Comparison of ENCODE assay signal across 8 cellular contexts in the genomic region with DNA sequence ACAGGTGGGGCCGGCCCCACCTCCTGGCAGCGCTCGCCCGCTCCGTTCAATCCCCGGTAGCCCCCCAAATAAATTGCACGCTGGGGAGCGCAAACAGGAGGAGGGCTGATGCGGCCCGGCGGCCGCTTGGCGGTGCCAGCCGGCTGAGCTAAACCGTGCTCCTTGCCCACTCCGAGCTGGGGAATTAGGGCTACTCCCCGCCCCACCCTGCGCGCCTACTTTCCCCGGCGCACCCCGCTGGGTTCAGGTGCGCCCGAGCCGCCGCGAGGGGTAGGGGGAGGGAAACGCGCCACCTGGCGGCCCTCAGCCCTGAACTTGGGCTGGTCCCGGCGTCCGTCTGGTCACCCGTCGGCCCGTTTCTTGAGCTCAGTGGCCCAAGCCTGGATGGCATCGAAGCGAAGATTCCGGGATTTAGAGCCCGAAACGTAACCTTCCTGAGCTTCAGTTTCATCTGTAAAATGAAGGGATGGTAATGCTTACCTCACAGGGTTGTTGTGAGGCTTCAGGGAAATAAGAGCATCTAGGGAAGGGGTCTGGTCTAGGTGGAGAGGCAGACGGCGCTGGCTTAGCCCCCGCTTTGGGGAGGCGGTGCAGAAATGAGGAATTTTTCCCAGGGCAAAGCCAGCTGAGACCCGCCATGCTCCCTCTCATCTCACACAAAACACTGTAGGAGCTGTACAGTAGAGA.
DNase-seq lines count a peak whose midpoint lies in the region; ATAC-seq and TF ChIP-seq lines count a peak whose summit lies in the region.

No MANE protein-coding gene starts in this region.

- ATAC-seq in GM18868 (IDR thresholded peaks at IDR 0.05; ENCODE audit: unreplicated experiment): peak; percentile 73
- peak; percentile 63 for ATAC-seq in HG03108 (IDR thresholded peaks at IDR 0.05; ENCODE audit: unreplicated experiment)
- ATAC-seq in stimulated activated effector memory CD8-positive, alpha-beta T cell treated with anti-CD3 and anti-CD28 coated beads, Interleukin-12 subunit alpha, Interleukin-12 subunit beta, amount 100 ng/mL, for 72 hours: peak; percentile 78

- no peaks in the 10 kb centered on the region for H3K36me3 ChIP-seq in muscle layer of duodenum (ENCODE audit: control insufficient read depth in 1 of 2, insufficient read depth in 2 of 2, low read length in 2 of 2)

- H3K27ac ChIP-seq in muscle layer of duodenum (ENCODE audit: low read length): no peak overlapping the region

- H3K27me3 ChIP-seq in muscle layer of duodenum (ENCODE audit: low read depth, low read length): peaks cover 6% of the 10 kb centered on the region

- H3K4me1 Mint-ChIP-seq in stimulated activated effector memory CD8-positive, alpha-beta T cell treated with anti-CD3 and anti-CD28 coated beads, Interleukin-12 subunit alpha, Interleukin-12 subunit beta, amount 100 ng/mL, for 72 hours: no peaks in the 10 kb centered on the region

- H3K9me3 ChIP-seq in muscle layer of duodenum (ENCODE audit: control insufficient read depth in 1 of 2, low read length in 2 of 2): no peaks in the 10 kb centered on the region

- H3K27ac Mint-ChIP-seq in stimulated activated effector memory CD8-positive, alpha-beta T cell treated with anti-CD3 and anti-CD28 coated beads, Interleukin-12 subunit alpha, Interleukin-12 subunit beta, amount 100 ng/mL, for 72 hours: no peak overlapping the region

- peak overlapping the region; percentile 67 for H3K4me3 Mint-ChIP-seq in stimulated activated effector memory CD8-positive, alpha-beta T cell treated with anti-CD3 and anti-CD28 coated beads, Interleukin-12 subunit alpha, Interleukin-12 subunit beta, amount 100 ng/mL, for 72 hours

- DNase-seq in 8988T: peak; percentile 69
- DNase-seq in NCI-H748 treated with DMSO at 0.1 percent for 48 hours (lab: John Stamatoyannopoulos, UW): peak; percentile 100
- peak; percentile 82 for DNase-seq in activated CD8-positive, alpha-beta memory T cell treated with anti-CD3 and anti-CD28 coated beads, Interleukin-2, amount 50 U/mL, for 48 hours
- peak; percentile 65 to 67 for DNase-seq in erythroblast (lab: John Stamatoyannopoulos, UW)
- DNase-seq in stimulated activated effector memory CD8-positive, alpha-beta T cell treated with anti-CD3 and anti-CD28 coated beads, Interleukin-12 subunit alpha, Interleukin-12 subunit beta, amount 100 ng/mL, for 72 hours (ENCODE audit: low spot score in 2 of 2): peak; percentile 47 to 80

- H3K4me3 ChIP-seq in muscle layer of duodenum (ENCODE audit: low read depth in 1 of 2, low read length in 2 of 2): peak overlapping the region; percentile 48 to 85

- H3K4me1 ChIP-seq in muscle layer of duodenum (ENCODE audit: control insufficient read depth in 1 of 2, insufficient read depth in 2 of 2, low read length in 2 of 2): peaks cover 3 to 21% of the 10 kb centered on the region in 2 donors

- no peak for TF ChIP-seq POLR2A in erythroblast (IDR thresholded peaks at IDR 0.05; ENCODE audit: low read length)

- no peaks in the 10 kb centered on the region for H3K36me3 Mint-ChIP-seq in stimulated activated effector memory CD8-positive, alpha-beta T cell treated with anti-CD3 and anti-CD28 coated beads, Interleukin-12 subunit alpha, Interleukin-12 subunit beta, amount 100 ng/mL, for 72 hours

- no peaks in the 10 kb centered on the region for H3K9me3 Mint-ChIP-seq in stimulated activated effector memory CD8-positive, alpha-beta T cell treated with anti-CD3 and anti-CD28 coated beads, Interleukin-12 subunit alpha, Interleukin-12 subunit beta, amount 100 ng/mL, for 72 hours
